ENCODE assay signal across 8 cellular contexts in genomic region chr15:92903588-92903955, GRCh38. TPM values are rescaled to one million over a fixed set of nuclear protein-coding genes. Genes with fewer than 3 reads are reported as not detected.
A peak's percentile ranks its signal among the peaks of the same experiment; 100 is the strongest.
DNase-seq lines count a peak whose midpoint lies in the region; ATAC-seq and TF ChIP-seq lines count a peak whose summit lies in the region.

No MANE protein-coding gene starts in this region.

- H3K4me1 ChIP-seq in esophagus (ENCODE audit: control insufficient read depth in 2 of 2, insufficient read depth in 2 of 2, low read length in 1 of 2), result no peaks in the 10 kb centered on the region
- peaks cover 40% of the 10 kb centered on the region for H3K4me1 ChIP-seq in psoas muscle

- peak overlapping the region; percentile 72 for H3K4me3 ChIP-seq in GM06990 (replicated peaks; ENCODE audit: low read depth, low read length)
- peak overlapping the region in 1 of 2 donors; percentile 66 for H3K4me3 ChIP-seq in esophagus (ENCODE audit: low read depth in 1 of 2, low read length in 2 of 2)
- peak overlapping the region; percentile 68 for H3K4me3 ChIP-seq in psoas muscle

- no peaks in the 10 kb centered on the region for H3K9me3 ChIP-seq in esophagus (ENCODE audit: control insufficient read depth in 2 of 2, insufficient read depth in 1 of 2, low read depth in 1 of 2, low read length in 1 of 2)
- no peaks in the 10 kb centered on the region for H3K9me3 ChIP-seq in psoas muscle

- DNase-seq in GM06990 (ENCODE audit: extremely low read depth, insufficient read length), result no peak
- DNase-seq in RWPE1 (ENCODE audit: low spot score), result no peak
- no peak for DNase-seq in psoas muscle
- no peak for DNase-seq in 8988T
- DNase-seq in left colon, result no peak

- ATAC-seq in psoas muscle (no peak), left colon (no peak), HG03354 (IDR thresholded peaks at IDR 0.05; ENCODE audit: poor library complexity, severe bottlenecking, unreplicated experiment) (no peak), GM21526 (IDR thresholded peaks at IDR 0.05; ENCODE audit: low FRiP score, unreplicated experiment) (no peak)

- WGBS in esophagus, 2 donors, result 2 to 4% methylated on average over 8 of the region's 8 CpGs
- WGBS in psoas muscle, 3 donors, result 2 to 3% (median 2%) methylated on average over 8 of the region's 8 CpGs

- intact Hi-C loops in psoas muscle (cut with DNase I) (loop anchor here (1.0 to 5.0 kb wide), 2 partner anchors 94 to 96 kb away; no protein-coding TSS in a partner anchor), left colon (cut with DNase I, micrococcal nuclease) (no loop called here)

- POLR2A ChIA-PET in RWPE1 (lab: Yijun Ruan, JAX; ENCODE audit: low non-redundant PET), result interaction anchor here (0.6 to 1.5 kb wide), 2 partner anchors 21 to 102 kb away, joined by 5 read pairs; no protein-coding TSS in a partner anchor

- TF ChIP-seq CTCF in GM06990 (IDR thresholded peaks at IDR 0.05; ENCODE audit: insufficient read depth, low read length, poor library complexity, severe bottlenecking) (no peak), RWPE1 (conservative IDR thresholded peaks at IDR 0.05; ENCODE audit: low read depth) (no peak), psoas muscle (IDR thresholded peaks at IDR 0.05) (no peak)

- peak overlapping the region; percentile 87 for H3K27ac ChIP-seq in RWPE1
- peak overlapping the region; percentile 98 to 99 for H3K27ac ChIP-seq in esophagus (ENCODE audit: low read depth in 2 of 2, low read length in 1 of 2)
- peak overlapping the region; percentile 95 for H3K27ac ChIP-seq in psoas muscle

- H3K27me3 ChIP-seq in GM06990 (replicated peaks; ENCODE audit: control insufficient read depth, insufficient read depth, low read length) (no peaks in the 10 kb centered on the region), esophagus (ENCODE audit: control insufficient read depth in 1 of 2, insufficient read depth in 2 of 2, low read length in 2 of 2) (no peaks in the 10 kb centered on the region), psoas muscle (ENCODE audit: insufficient read depth in 3 of 3, low read length in 2 of 3) (no peaks in the 10 kb centered on the region)

- H3K36me3 ChIP-seq in GM06990 (ENCODE audit: control insufficient read depth, insufficient read depth, low read length), result no peaks in the 10 kb centered on the region; the same call in 1 of the 2 replicates
- H3K36me3 ChIP-seq in esophagus (ENCODE audit: control insufficient read depth in 2 of 2, insufficient read depth in 2 of 2, low read length in 1 of 2), result no peaks in the 10 kb centered on the region
- peaks cover 0 to 12% of the 10 kb centered on the region in 2 donors for H3K36me3 ChIP-seq in psoas muscle (ENCODE audit: insufficient read depth in 1 of 2, low read depth in 1 of 2)

- CTCF ChIA-PET in RWPE1 (lab: Yijun Ruan, JAX), result interaction anchor here (0.6 to 2.2 kb wide), 3 partner anchors 39 to 94 kb away, joined by 3 to 8 read pairs (median 3); no protein-coding TSS in a partner anchor

RNA-seq across cellular contexts. Expression of gene CHD2, which starts 3.4 kb away (rescaled TPM):
- polyA plus RNA-seq in esophagus (10 to 100 TPM; 25.8 to 32.8 TPM), psoas muscle (10 to 100 TPM; 11.1 to 37.5 (median 12.9) TPM)
- total RNA-seq in psoas muscle (10 to 100 TPM; 40.9 to 53.0 (median 49.4) TPM), left colon (10 to 100 TPM; 85.7 to 86.9 TPM)

Comparison
In these comparisons a context has a peak if more than half of its experiments do, and no peak if none do; other contexts are left out.
1. intact Hi-C loops: an anchor here in psoas muscle (1.0 to 5.0 kb wide); none called in left colon.